Comparison of ENCODE assay signal across 8 cellular contexts in the genomic region with DNA sequence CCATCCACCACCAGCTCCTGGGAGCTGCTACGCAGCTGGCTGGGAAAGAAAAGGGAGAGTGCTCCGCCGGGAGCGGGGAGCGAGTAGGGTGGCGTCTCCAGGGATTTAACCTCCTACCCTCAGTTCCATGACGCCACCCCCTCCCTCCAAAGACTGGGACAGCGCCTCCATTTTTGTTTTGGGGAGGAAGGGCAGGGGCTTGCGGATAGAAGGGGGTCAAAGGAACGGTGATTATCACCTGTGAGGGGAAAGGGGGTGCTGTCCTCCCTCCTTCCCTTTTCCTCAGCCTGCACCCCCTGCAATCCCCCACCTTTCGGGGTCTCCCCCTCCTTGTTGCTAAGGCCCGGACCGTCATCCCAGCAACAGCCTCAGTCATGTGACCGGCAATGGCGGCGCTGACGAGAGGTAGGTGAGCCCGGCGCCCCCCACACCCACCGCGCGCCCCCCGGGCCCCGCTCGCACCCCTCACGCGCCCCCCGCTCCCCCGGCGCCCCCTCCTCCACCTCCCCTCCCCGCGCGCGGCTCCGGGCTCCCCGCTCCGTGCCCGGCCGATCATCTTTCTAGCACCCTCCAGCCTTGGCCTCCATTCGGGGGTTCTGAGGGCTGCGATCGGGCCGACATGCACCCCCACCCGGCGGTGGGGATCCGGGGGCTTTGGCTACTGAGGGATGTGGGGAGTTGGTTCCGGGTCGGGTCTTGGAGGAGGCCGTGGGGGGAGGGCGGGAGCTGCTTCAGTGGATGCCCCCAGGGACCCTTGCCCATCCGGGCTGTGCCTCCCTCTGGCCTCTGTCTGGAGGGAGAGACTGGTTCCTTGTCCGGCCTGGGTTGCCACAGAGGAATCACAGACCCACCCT. TPM values are rescaled to one million over a fixed set of nuclear protein-coding genes. Genes with fewer than 3 reads are reported as not detected.
DNase-seq lines count a peak whose midpoint lies in the region; ATAC-seq and TF ChIP-seq lines count a peak whose summit lies in the region.

A gene with protein sequence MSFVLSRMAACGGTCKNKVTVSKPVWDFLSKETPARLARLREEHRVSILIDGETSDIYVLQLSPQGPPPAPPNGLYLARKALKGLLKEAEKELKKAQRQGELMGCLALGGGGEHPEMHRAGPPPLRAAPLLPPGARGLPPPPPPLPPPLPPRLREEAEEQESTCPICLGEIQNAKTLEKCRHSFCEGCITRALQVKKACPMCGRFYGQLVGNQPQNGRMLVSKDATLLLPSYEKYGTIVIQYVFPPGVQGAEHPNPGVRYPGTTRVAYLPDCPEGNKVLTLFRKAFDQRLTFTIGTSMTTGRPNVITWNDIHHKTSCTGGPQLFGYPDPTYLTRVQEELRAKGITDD (plus strand): TSS at position 371 of the 854 bp plus-strand sequence. CDS start 1,694 bp downstream, outside the sequence.

- H3K4me3 ChIP-seq in SJSA1 (peak within 1 kb of the TSS; percentile 53), kidney epithelial cell (ENCODE audit: low read depth, low read length) (peak within 1 kb of the TSS; percentile 66), smooth muscle cell (peak within 1 kb of the TSS; percentile 89)

- peak within 1 kb of the TSS; percentile 89 for H3K27ac Mint-ChIP-seq in central memory CD8-positive, alpha-beta T cell (ENCODE audit: low read depth)

- H3K4me3 Mint-ChIP-seq in central memory CD8-positive, alpha-beta T cell = peak within 1 kb of the TSS; percentile 79

- H3K9me3 ChIP-seq in SJSA1 (replicated peaks) (0 out of 2 replicates have a peak, but pooled peaks cover 4% of the 10 kb centered on the region), smooth muscle cell (replicated peaks; ENCODE audit: low read depth) (no peaks in the 10 kb centered on the region)

- no peaks in the 10 kb centered on the region for H3K9me3 Mint-ChIP-seq in central memory CD8-positive, alpha-beta T cell

- peak; percentile 66 for ATAC-seq in HG02798 (IDR thresholded peaks at IDR 0.05; ENCODE audit: poor library complexity, unreplicated experiment)
- ATAC-seq in central memory CD8-positive, alpha-beta T cell (replicated peaks; ENCODE audit: extremely low read depth, poor library complexity, severe bottlenecking) = peak; percentile 50
- ATAC-seq in HG03378 (IDR thresholded peaks at IDR 0.05; ENCODE audit: unreplicated experiment) = no peak
- no peak for ATAC-seq in GM19467 (IDR thresholded peaks at IDR 0.05; ENCODE audit: unreplicated experiment)

- H4K20me1 ChIP-seq in smooth muscle cell (ENCODE audit: low read depth) = no peaks in the 10 kb centered on the region

- H3K4me2 ChIP-seq in smooth muscle cell = peak within 1 kb of the TSS; percentile 100

- H3K27me3 Mint-ChIP-seq in central memory CD8-positive, alpha-beta T cell = no peaks in the 10 kb centered on the region

- H3K4me1 ChIP-seq in SJSA1 (replicated peaks) (peaks cover 23% of the 10 kb centered on the region), smooth muscle cell (ENCODE audit: low read depth) (peaks cover 14% of the 10 kb centered on the region)

- peak within 1 kb of the TSS; percentile 91 for H3K9ac ChIP-seq in smooth muscle cell (ENCODE audit: low read depth)

- H3K27ac ChIP-seq in SJSA1 = peak within 1 kb of the TSS; percentile 69
- peak within 1 kb of the TSS; percentile 28 for H3K27ac ChIP-seq in smooth muscle cell (ENCODE audit: low read depth)

- peak within 1 kb of the TSS; percentile 65 for H2AFZ ChIP-seq in smooth muscle cell (ENCODE audit: low read depth)

- H3K27me3 ChIP-seq in SJSA1 (replicated peaks) (no peaks in the 10 kb centered on the region), kidney epithelial cell (ENCODE audit: control insufficient read depth, insufficient read depth, low read length) (no peaks in the 10 kb centered on the region), smooth muscle cell (ENCODE audit: low read depth) (no peaks in the 10 kb centered on the region)

- peaks cover 38% of the 10 kb centered on the region for H3K4me1 Mint-ChIP-seq in central memory CD8-positive, alpha-beta T cell

- TF ChIP-seq CTCF in kidney epithelial cell (IDR thresholded peaks at IDR 0.05; ENCODE audit: insufficient read depth, low read length, poor library complexity, severe bottlenecking) (no peak), smooth muscle cell (IDR thresholded peaks at IDR 0.05; ENCODE audit: borderline replicate concordance, insufficient read depth, poor library complexity, severe bottlenecking) (no peak)

- peaks cover 21% of the 10 kb centered on the region for H3K36me3 Mint-ChIP-seq in central memory CD8-positive, alpha-beta T cell (ENCODE audit: insufficient read depth)

- 1% methylated on average over 38 of the region's 52 CpGs for WGBS in smooth muscle cell (ENCODE audit: low lambda C conversion rate)

- H3K36me3 ChIP-seq in SJSA1 (peaks cover 81% of the 10 kb centered on the region), kidney epithelial cell (ENCODE audit: control insufficient read depth, insufficient read depth, low read length) (no peaks in the 10 kb centered on the region), smooth muscle cell (ENCODE audit: low read depth) (no peaks in the 10 kb centered on the region)

- no peaks in the 10 kb centered on the region for H3K79me2 ChIP-seq in smooth muscle cell (ENCODE audit: low read depth)

- H3F3A ChIP-seq in smooth muscle cell (ENCODE audit: low read depth) = peaks cover 16% of the 10 kb centered on the region

- DNase-seq in EH (ENCODE audit: low read depth) (peak; percentile 41), SJSA1 (ENCODE audit: low read depth in 1 of 2, low spot score in 2 of 2) (no peak), kidney epithelial cell (ENCODE audit: low read depth) (no peak), smooth muscle cell (lab: John Stamatoyannopoulos, UW; ENCODE audit: unreplicated experiment) (no peak)
- DNase-seq in central memory CD8-positive, alpha-beta T cell (ENCODE audit: low spot score in 2 of 2) = no peak

RNA-seq across cellular contexts. Expression of the gene that starts here (rescaled TPM):
- total RNA-seq in SJSA1 (2014; rRNA removed; shearing (Covaris generic)) = 187 and 286 TPM in 2 replicates
- total RNA-seq in kidney epithelial cell (27.3 and 34.1 TPM in 2 replicates), smooth muscle cell (28.9 and 29.4 TPM in 2 replicates)
- polyA plus RNA-seq in smooth muscle cell = 43.0 and 48.2 TPM in 2 replicates

Comparison
In these comparisons a context has a peak if more than half of its experiments do, and no peak if none do; other contexts are left out.
1. ATAC-seq: peak in HG02798 (single experiment) and central memory CD8-positive, alpha-beta T cell (single experiment); none in HG03378 (single experiment) and GM19467 (single experiment).
2. Peak in every context shown above with its lines, with median percentiles within 50 percentile points of each other: H3K4me3 ChIP-seq.